8 cellular contexts compared by ENCODE assay signal in genomic region chr3:192892981-192893827, GRCh38. TPM values are rescaled to one million over a fixed set of nuclear protein-coding genes. Genes with fewer than 3 reads are reported as not detected.
DNase-seq lines count a peak whose midpoint lies in the region; ATAC-seq and TF ChIP-seq lines count a peak whose summit lies in the region.

No MANE protein-coding gene starts in this region.

- CTCF ChIA-PET in GM10248 (lab: Yijun Ruan, JAX) = interaction anchor here (0.9 to 9.5 kb wide), 11 partner anchors 9 to 147 kb away, joined by 3 to 95 read pairs (median 5); partner anchors contain the start of gene MB21D2

- H3K27me3 ChIP-seq in HUES6 (ENCODE audit: control insufficient read depth, insufficient read depth, low read length) = no peaks in the 10 kb centered on the region

- ATAC-seq in GM21786 (IDR thresholded peaks at IDR 0.05; ENCODE audit: unreplicated experiment) (peak; percentile 95), omental fat pad (ENCODE audit: low FRiP score) (peak; percentile 25)

- H3K4me1 ChIP-seq in HUES6 (ENCODE audit: control insufficient read depth, insufficient read depth, low read length) = peaks cover 79% of the 10 kb centered on the region

- H3K9me3 ChIP-seq in HUES6 (ENCODE audit: control insufficient read depth, insufficient read depth, low read depth, low read length) = no peaks in the 10 kb centered on the region

- POLR2A ChIA-PET in GM10248 (lab: Yijun Ruan, JAX) = interaction anchor here (1.2 to 1.5 kb wide), 4 partner anchors 12 to 28 kb away, joined by 4 to 6 read pairs (median 4); no protein-coding TSS in a partner anchor

- peak overlapping the region; percentile 43; the same call in 1 of the 2 replicates for H3K27ac ChIP-seq in HUES6 (ENCODE audit: low read depth, low read length)

- TF ChIP-seq CTCF in GM10248 (IDR thresholded peaks at IDR 0.05; ENCODE audit: control extremely low read depth, extremely low read depth, low read depth, missing control alignments) = no peak
- no peak for TF ChIP-seq CTCF in epithelial cell of esophagus (IDR thresholded peaks at IDR 0.05; ENCODE audit: insufficient read depth, low read depth, low read length, missing control alignments)
- no peak for TF ChIP-seq CTCF in omental fat pad (IDR thresholded peaks at IDR 0.05)

- H3K4me3 ChIP-seq in HUES6 (ENCODE audit: low read depth, low read length) (peak overlapping the region; percentile 30; the same call in 1 of the 2 replicates), epithelial cell of esophagus (ENCODE audit: low read length) (no peak overlapping the region)

- no peaks in the 10 kb centered on the region for H3K36me3 ChIP-seq in HUES6 (ENCODE audit: control insufficient read depth, insufficient read depth, low read length)

- H3K9ac ChIP-seq in HUES6 (ENCODE audit: low read length) = peak overlapping the region; percentile 61

- peak; percentile 75 for DNase-seq in GM10248 (ENCODE audit: extremely low spot score)
- peak; percentile 57 for DNase-seq in activated CD4-positive, CD25-positive, alpha-beta regulatory T cell treated with anti-CD3 and anti-CD28 coated beads, Interleukin-2, amount 50 U/mL, for 72 hours
- DNase-seq in epithelial cell of esophagus (ENCODE audit: low read depth) = peak; percentile 82
- DNase-seq in omental fat pad (ENCODE audit: low spot score) = no peak
- DNase-seq in retina = no peak
- no peak for DNase-seq in DMS53 treated with DMSO at 0.1 percent for 48 hours (lab: John Stamatoyannopoulos, UW; ENCODE audit: unreplicated experiment)

RNA-seq across cellular contexts. Expression of gene MB21D2, which starts 24.5 kb away (rescaled TPM):
- total RNA-seq in omental fat pad = 10 to 100 TPM in 1 of 4 donors, 1 to 10 TPM in 3; 3.5 to 18.2 (median 5.2) TPM

Comparison
In these comparisons a context has a peak if more than half of its experiments do, and no peak if none do; other contexts are left out.
1. DNase-seq: peak in GM10248 (single experiment), activated CD4-positive, CD25-positive, alpha-beta regulatory T cell treated with anti-CD3 and anti-CD28 coated beads, Interleukin-2, amount 50 U/mL, for 72 hours (single experiment) and epithelial cell of esophagus (single experiment); none in omental fat pad (single experiment), retina (single experiment) and DMS53 treated with DMSO at 0.1 percent for 48 hours (single experiment).